Comparison of ENCODE assay signal across 10 cellular contexts in the genomic region with DNA sequence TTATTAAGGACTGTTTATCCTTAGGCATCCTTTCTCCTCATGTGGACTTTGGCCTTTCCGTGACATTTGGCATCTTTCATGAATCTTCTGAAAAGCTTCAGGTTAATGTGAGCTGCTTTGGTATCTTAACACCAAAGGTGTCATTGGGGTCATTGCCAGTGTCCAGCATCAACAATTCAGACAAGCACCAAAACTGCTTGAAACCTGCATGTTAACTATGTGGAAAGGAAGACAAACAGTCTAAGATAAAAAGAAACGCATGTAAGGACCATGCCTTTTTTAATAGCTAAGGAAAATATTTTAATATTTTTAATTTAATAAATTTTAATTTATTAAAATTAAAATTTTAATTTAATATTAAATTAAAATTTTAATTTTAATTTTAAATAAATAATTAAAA. TPM values are rescaled to one million over a fixed set of nuclear protein-coding genes. Genes with fewer than 3 reads are reported as not detected.
"Had no signal": no experiment of that assay in that cellular context is flagged by ENCODE, and none has a peak within 500 bp of the region (broad histone marks: within the 10 kb centered on the region; RNA-seq: fewer than 3 reads in every experiment).

No MANE protein-coding gene starts in this region.

- H3K9ac ChIP-seq: GM23248 had no signal

- DNase-seq: GM23248, GOT3, H7, HFFc6, IMR-90, KBM-7 had no signal

- H3K4me3 ChIP-seq: GM23248, HAP-1 had no signal

- H3K9me3 ChIP-seq: HAP-1 had no signal

- H3K27ac ChIP-seq: GM23248, HL-60 had no signal

- H3K4me1 ChIP-seq: HAP-1 had no signal

- H2AFZ ChIP-seq: GM23248 had no signal

RNA-seq across cellular contexts. Expression of gene ALOX12, which starts 7.9 kb away (rescaled TPM):
- total RNA-seq: GM23248, H4, HFFc6, HT1080, IMR-90 had no signal

RNA-seq across cellular contexts. Expression of gene BCL6B, which starts 19.1 kb away (rescaled TPM):
- total RNA-seq: GM23248, H4, HFFc6, HT1080, IMR-90 had no signal
- polyA plus RNA-seq: GM23248, IMR-90 had no signal

RNA-seq across cellular contexts. Expression of gene SLC16A13, which starts 32.1 kb away (rescaled TPM):
- total RNA-seq: GM23248 had no signal

RNA-seq across cellular contexts. Expression of gene SLC16A11, which starts 40.1 kb away (rescaled TPM):
- total RNA-seq: GM23248, H4, HFFc6, HT1080, IMR-90 had no signal
- polyA plus RNA-seq: IMR-90 had no signal
